ENCODE assay signal across 22 cellular contexts in genomic region chr5:103573411-103573810, GRCh38.
"Had no signal": no experiment of that assay in that cellular context is flagged by ENCODE, and none has a peak within 500 bp of the region (broad histone marks: within the 10 kb centered on the region; RNA-seq: fewer than 3 reads in every experiment).

No MANE protein-coding gene starts in this region.

- DNase-seq: activated B cell treated with CpG ODN at 0.5 μM for 24 hours; activated CD4-positive, alpha-beta T cell treated with anti-CD3 and anti-CD28 coated beads for 36 hours; activated CD4-positive, alpha-beta T cell treated with anti-CD3 and anti-CD28 coated beads, Interleukin-2, amount 50 U/mL, for 48 hours; activated naive CD4-positive, alpha-beta T cell treated with Interleukin-2 at 50 U/mL for 16 hours; activated naive CD8-positive, alpha-beta T cell treated with anti-CD3 and anti-CD28 coated beads for 36 hours; activated T-cell treated with anti-CD3 and anti-CD28 coated beads, Interleukin-2, amount 50 U/mL, for 48 hours; effector memory CD4-positive, alpha-beta T cell; foreskin melanocyte; glutamatergic neuron; left ventricle myocardium inferior; occipital lobe; right lobe of liver; stimulated activated CD4-positive, alpha-beta T cell treated with anti-CD3 and anti-CD28 coated beads, Interleukin-1b, Interleukin-23, amount 100 ng/mL, for 48 hours; substantia nigra; T-helper 9 cell; thyroid gland had no signal

- H3K36me3 ChIP-seq: left ventricle myocardium inferior, right lobe of liver, thyroid gland had no signal

- H3K4me3 ChIP-seq: hepatocyte, left ventricle myocardium inferior, right lobe of liver, skin epidermis, thyroid gland had no signal

- H3K9me3 Mint-ChIP-seq: activated B cell treated with CpG ODN at 0.5 μM for 24 hours; activated naive CD8-positive, alpha-beta T cell treated with anti-CD3 and anti-CD28 coated beads for 36 hours; central memory CD8-positive, alpha-beta T cell; natural killer cell treated with Interleukin-12 subunit alpha and Interleukin-12 subunit beta and Interleukin-15 and Interleukin-18, amount 100 ng/mL, for 72 hours; stimulated activated naive CD8-positive, alpha-beta T cell treated with anti-CD3 and anti-CD28 coated beads, Interleukin-15, Interleukin-2, amounts not matched to agents 100 ng/mL and 50 ng/mL, for 24 hours had no signal

- H3K79me2 ChIP-seq: hepatocyte had no signal

- H3K4me1 ChIP-seq: left ventricle myocardium inferior, thyroid gland had no signal

- H3K4me2 ChIP-seq: hepatocyte had no signal

- ATAC-seq: activated CD4-positive, alpha-beta T cell treated with anti-CD3 and anti-CD28 coated beads for 36 hours; esophagus mucosa; natural killer cell treated with Interleukin-12 subunit alpha and Interleukin-12 subunit beta and Interleukin-15 and Interleukin-18, amount 100 ng/mL, for 72 hours; right lobe of liver had no signal

- H3K9me3 ChIP-seq: right lobe of liver, thyroid gland had no signal

- H3K4me3 Mint-ChIP-seq: activated B cell treated with CpG ODN at 0.5 μM for 24 hours; activated CD4-positive, alpha-beta T cell treated with anti-CD3 and anti-CD28 coated beads for 36 hours; activated naive CD8-positive, alpha-beta T cell treated with anti-CD3 and anti-CD28 coated beads for 36 hours; central memory CD8-positive, alpha-beta T cell; natural killer cell treated with Interleukin-12 subunit alpha and Interleukin-12 subunit beta and Interleukin-15 and Interleukin-18, amount 100 ng/mL, for 72 hours; stimulated activated naive CD8-positive, alpha-beta T cell treated with anti-CD3 and anti-CD28 coated beads, Interleukin-15, Interleukin-2, amounts not matched to agents 100 ng/mL and 50 ng/mL, for 24 hours had no signal

- H3K27me3 Mint-ChIP-seq: activated B cell treated with CpG ODN at 0.5 μM for 24 hours; central memory CD8-positive, alpha-beta T cell had no signal

- H3K27ac Mint-ChIP-seq: activated B cell treated with CpG ODN at 0.5 μM for 24 hours; activated CD4-positive, alpha-beta T cell treated with anti-CD3 and anti-CD28 coated beads for 36 hours; activated naive CD8-positive, alpha-beta T cell treated with anti-CD3 and anti-CD28 coated beads for 36 hours; natural killer cell treated with Interleukin-12 subunit alpha and Interleukin-12 subunit beta and Interleukin-15 and Interleukin-18, amount 100 ng/mL, for 72 hours; stimulated activated naive CD8-positive, alpha-beta T cell treated with anti-CD3 and anti-CD28 coated beads, Interleukin-15, Interleukin-2, amounts not matched to agents 100 ng/mL and 50 ng/mL, for 24 hours had no signal

- H3K27me3 ChIP-seq: hepatocyte, right lobe of liver, thyroid gland had no signal

- H3K36me3 Mint-ChIP-seq: activated naive CD8-positive, alpha-beta T cell treated with anti-CD3 and anti-CD28 coated beads for 36 hours; natural killer cell treated with Interleukin-12 subunit alpha and Interleukin-12 subunit beta and Interleukin-15 and Interleukin-18, amount 100 ng/mL, for 72 hours had no signal

- H3K27ac ChIP-seq: hepatocyte, left ventricle myocardium inferior, right lobe of liver, skin epidermis, thyroid gland had no signal

- H3K4me1 Mint-ChIP-seq: activated B cell treated with CpG ODN at 0.5 μM for 24 hours; activated CD4-positive, alpha-beta T cell treated with anti-CD3 and anti-CD28 coated beads for 36 hours; activated naive CD8-positive, alpha-beta T cell treated with anti-CD3 and anti-CD28 coated beads for 36 hours; central memory CD8-positive, alpha-beta T cell had no signal

- H2AFZ ChIP-seq: hepatocyte had no signal
